In genomic region chr3:158260392-158260791, GRCh38 we compare ENCODE assay signal across 26 cellular contexts.
A peak's percentile ranks its signal among the peaks of the same experiment; 100 is the strongest.
DNase-seq lines count a peak whose midpoint lies in the region; ATAC-seq and TF ChIP-seq lines count a peak whose summit lies in the region.
"Had no signal": no experiment of that assay in that cellular context is flagged by ENCODE, and none has a peak within 500 bp of the region (broad histone marks: within the 10 kb centered on the region; RNA-seq: fewer than 3 reads in every experiment).

No MANE protein-coding gene starts in this region.

- no peaks in the 10 kb centered on the region for H3K27me3 Mint-ChIP-seq in neural crest cell (ENCODE audit: low read depth)
- H3K27me3 Mint-ChIP-seq in activated T-cell treated with anti-CD3 and anti-CD28 coated beads, Interleukin-2, amount 50 U/mL, for 24 hours: no peaks in the 10 kb centered on the region
- no peaks in the 10 kb centered on the region for H3K27me3 Mint-ChIP-seq in activated naive CD8-positive, alpha-beta T cell treated with anti-CD3 and anti-CD28 coated beads for 36 hours
- H3K27me3 Mint-ChIP-seq: activated CD4-positive, alpha-beta T cell treated with anti-CD3 and anti-CD28 coated beads for 36 hours; CD4-positive, alpha-beta memory T cell had no signal

- H3K4me1 Mint-ChIP-seq in neural crest cell: peaks cover 10% of the 10 kb centered on the region
- H3K4me1 Mint-ChIP-seq in activated T-cell treated with anti-CD3 and anti-CD28 coated beads, Interleukin-2, amount 50 U/mL, for 24 hours (ENCODE audit: low read depth): peaks cover 9% of the 10 kb centered on the region
- H3K4me1 Mint-ChIP-seq in activated naive CD8-positive, alpha-beta T cell treated with anti-CD3 and anti-CD28 coated beads for 36 hours: no peaks in the 10 kb centered on the region
- H3K4me1 Mint-ChIP-seq: activated CD4-positive, alpha-beta T cell treated with anti-CD3 and anti-CD28 coated beads for 36 hours; nephron progenitor cell had no signal

- no peak overlapping the region for H3K4me3 Mint-ChIP-seq in neural crest cell
- H3K4me3 Mint-ChIP-seq in activated T-cell treated with anti-CD3 and anti-CD28 coated beads, Interleukin-2, amount 50 U/mL, for 24 hours: no peak overlapping the region
- H3K4me3 Mint-ChIP-seq in activated naive CD8-positive, alpha-beta T cell treated with anti-CD3 and anti-CD28 coated beads for 36 hours: no peak overlapping the region
- H3K4me3 Mint-ChIP-seq: activated CD4-positive, alpha-beta T cell treated with anti-CD3 and anti-CD28 coated beads for 36 hours; activated CD8-positive, alpha-beta T cell treated with anti-CD3 and anti-CD28 coated beads, Interleukin-2, amount 10 ng/mL, durations not matched to agents 7 days and 5 days; CD4-positive, alpha-beta memory T cell; nephron progenitor cell; T-helper 2 cell treated with Interferon-gamma antibody and Interleukin-4, amounts not matched to agents 5 μg/mL and 100 μg/mL, for 36 hours had no signal

- ATAC-seq in GM21381 (IDR thresholded peaks at IDR 0.05; ENCODE audit: unreplicated experiment): no peak
- ATAC-seq: A549; activated CD4-positive, alpha-beta T cell treated with anti-CD3 and anti-CD28 coated beads for 36 hours; activated CD8-positive, alpha-beta T cell treated with anti-CD3 and anti-CD28 coated beads, Interleukin-2, amount 10 ng/mL, durations not matched to agents 7 days and 5 days; gastrocnemius medialis; HCT116; left colon had no signal

- H3K36me3 Mint-ChIP-seq in neural crest cell (ENCODE audit: low read depth): peaks cover 39% of the 10 kb centered on the region
- peaks cover 86% of the 10 kb centered on the region for H3K36me3 Mint-ChIP-seq in activated T-cell treated with anti-CD3 and anti-CD28 coated beads, Interleukin-2, amount 50 U/mL, for 24 hours (ENCODE audit: low read depth)
- peaks cover 77% of the 10 kb centered on the region for H3K36me3 Mint-ChIP-seq in activated naive CD8-positive, alpha-beta T cell treated with anti-CD3 and anti-CD28 coated beads for 36 hours

- peak overlapping the region; percentile 65 for H3K27ac Mint-ChIP-seq in neural crest cell (ENCODE audit: unreplicated experiment)
- no peak overlapping the region for H3K27ac Mint-ChIP-seq in activated T-cell treated with anti-CD3 and anti-CD28 coated beads, Interleukin-2, amount 50 U/mL, for 24 hours
- no peak overlapping the region for H3K27ac Mint-ChIP-seq in activated naive CD8-positive, alpha-beta T cell treated with anti-CD3 and anti-CD28 coated beads for 36 hours
- H3K27ac Mint-ChIP-seq: activated CD4-positive, alpha-beta T cell treated with anti-CD3 and anti-CD28 coated beads for 36 hours; activated CD8-positive, alpha-beta T cell treated with anti-CD3 and anti-CD28 coated beads, Interleukin-2, amount 10 ng/mL, durations not matched to agents 7 days and 5 days; CD4-positive, alpha-beta memory T cell; T-helper 2 cell treated with Interferon-gamma antibody and Interleukin-4, amounts not matched to agents 5 μg/mL and 100 μg/mL, for 36 hours had no signal

- peak; percentile 32 for DNase-seq in NCI-H2196 (lab: John Stamatoyannopoulos, UW; ENCODE audit: unreplicated experiment)
- no peak for DNase-seq in NCI-H2196 treated with DMSO at 0.1 percent for 48 hours (lab: John Stamatoyannopoulos, UW; ENCODE audit: unreplicated experiment)
- peak; percentile 82 for DNase-seq in NCI-H1105 treated with DMSO at 0.1 percent for 48 hours (lab: John Stamatoyannopoulos, UW)
- peak; percentile 13 for DNase-seq in NCI-H510A treated with DMSO at 0.1 percent for 48 hours (lab: John Stamatoyannopoulos, UW)
- no peak for DNase-seq in neural crest cell (ENCODE audit: low read depth, low spot score)
- DNase-seq in activated T-cell treated with anti-CD3 and anti-CD28 coated beads, Interleukin-2, amount 50 U/mL, for 24 hours: no peak
- DNase-seq in activated naive CD8-positive, alpha-beta T cell treated with anti-CD3 and anti-CD28 coated beads for 36 hours: no peak
- DNase-seq: activated CD4-positive, alpha-beta T cell treated with anti-CD3 and anti-CD28 coated beads for 36 hours; activated CD8-positive, alpha-beta T cell treated with anti-CD3 and anti-CD28 coated beads, Interleukin-2, amount 10 ng/mL, durations not matched to agents 7 days and 5 days; activated effector memory CD4-positive, alpha-beta T cell treated with Interleukin-2 at 50 U/mL for 16 hours; CD4-positive, alpha-beta memory T cell; central memory CD4-positive, alpha-beta T cell; gastrocnemius medialis; left colon; NCI-H187 treated with DMSO at 0.1 percent for 48 hours; NCI-H774; nephron progenitor cell; ovary; retina; stimulated activated CD4-positive, alpha-beta T cell treated with anti-CD3 and anti-CD28 coated beads, Interleukin-1b, Interleukin-23, amount 100 ng/mL, for 48 hours; stimulated activated CD8-positive, alpha-beta memory T cell treated with anti-CD3 and anti-CD28 coated beads, Interleukin-4, amount 100 ng/mL, for 48 hours; transverse colon had no signal

- no peak for TF ChIP-seq CTCF in neural crest cell (conservative IDR thresholded peaks at IDR 0.05)

- peaks cover 14% of the 10 kb centered on the region for H3K9me3 Mint-ChIP-seq in neural crest cell
- H3K9me3 Mint-ChIP-seq in activated T-cell treated with anti-CD3 and anti-CD28 coated beads, Interleukin-2, amount 50 U/mL, for 24 hours: peaks cover 41% of the 10 kb centered on the region
- H3K9me3 Mint-ChIP-seq in activated naive CD8-positive, alpha-beta T cell treated with anti-CD3 and anti-CD28 coated beads for 36 hours: peaks cover 37% of the 10 kb centered on the region

Comparison
In these comparisons a context has a peak if more than half of its experiments do, and no peak if none do; other contexts are left out.
1. DNase-seq: peak in NCI-H2196 (single experiment), NCI-H1105 treated with DMSO at 0.1 percent for 48 hours (single experiment) and NCI-H510A treated with DMSO at 0.1 percent for 48 hours (single experiment); none in NCI-H2196 treated with DMSO at 0.1 percent for 48 hours (single experiment), neural crest cell (single experiment), activated T-cell treated with anti-CD3 and anti-CD28 coated beads, Interleukin-2, amount 50 U/mL, for 24 hours (single experiment) and activated naive CD8-positive, alpha-beta T cell treated with anti-CD3 and anti-CD28 coated beads for 36 hours (single experiment).